Comparison of ENCODE assay signal across 8 cellular contexts in genomic region chr16:47143329-47143676, GRCh38. TPM values are rescaled to one million over a fixed set of nuclear protein-coding genes. Genes with fewer than 3 reads are reported as not detected.
DNase-seq lines count a peak whose midpoint lies in the region; ATAC-seq and TF ChIP-seq lines count a peak whose summit lies in the region.

No MANE protein-coding gene starts in this region.

- no peak for TF ChIP-seq EP300 in gastroesophageal sphincter (IDR thresholded peaks at IDR 0.05)
- no peak for TF ChIP-seq EP300 in ovary (IDR thresholded peaks at IDR 0.05)

- DNase-seq in ELR (ENCODE audit: low read depth) (peak; percentile 81), HuH-7.5 (ENCODE audit: low spot score) (peak; percentile 54), RWPE2 (ENCODE audit: low spot score) (peak; percentile 66), ovary (peak in 4 of 5 donors; percentile 15 to 56 (median 34)), vagina (ENCODE audit: extremely low spot score in 2 of 2) (no peak)
- peak; percentile 65 for DNase-seq in activated T-helper 9 cell treated with anti-CD3 and anti-CD28 coated beads, Interleukin-2, amount 50 U/mL, for 16 hours (ENCODE audit: low read depth)

- H3K4me1 ChIP-seq in RWPE2 (ENCODE audit: insufficient read depth, poor library complexity, severe bottlenecking) (peaks cover 32% of the 10 kb centered on the region), gastroesophageal sphincter (peaks cover 0 to 34% (median 8%) of the 10 kb centered on the region in 3 donors), ovary (ENCODE audit: insufficient read depth) (peaks cover 1% of the 10 kb centered on the region), vagina (peaks cover 14% of the 10 kb centered on the region)

- peak; percentile 84 for TF ChIP-seq CTCF in RWPE2 (IDR thresholded peaks at IDR 0.05; ENCODE audit: poor library complexity, severe bottlenecking)
- peak in 3 of 4 experiments; percentile 16 to 51 (median 27) for TF ChIP-seq CTCF in gastroesophageal sphincter (IDR thresholded peaks at IDR 0.05)
- TF ChIP-seq CTCF in ovary (IDR thresholded peaks at IDR 0.05), result no peak
- peak in 2 of 3 experiments; percentile 34 to 39 for TF ChIP-seq CTCF in vagina (IDR thresholded peaks at IDR 0.05)

- ATAC-seq in GM21723 (IDR thresholded peaks at IDR 0.05; ENCODE audit: unreplicated experiment), result peak; percentile 65
- ATAC-seq in RWPE2 (ENCODE audit: low read depth), result peak; percentile 58
- ATAC-seq in gastroesophageal sphincter, result peak; percentile 42

- no CpG with 5 or more reads among the region's 55 CpGs for WGBS in gastroesophageal sphincter (ENCODE audit: low coverage in 1 of 2), 2 donors
- whole genome bisulfite sequencing in ovary, 3 donors, result 0 to 1% (median 0%) methylated on average over 48 to 55 of the region's 55 CpGs

- H3K9me3 ChIP-seq in RWPE2 (ENCODE audit: severe bottlenecking), result no peaks in the 10 kb centered on the region
- no peaks in the 10 kb centered on the region for H3K9me3 ChIP-seq in gastroesophageal sphincter
- no peaks in the 10 kb centered on the region for H3K9me3 ChIP-seq in ovary
- no peaks in the 10 kb centered on the region for H3K9me3 ChIP-seq in vagina

- no peaks in the 10 kb centered on the region for H3K36me3 ChIP-seq in RWPE2 (ENCODE audit: low read depth)
- H3K36me3 ChIP-seq in gastroesophageal sphincter, result no peaks in the 10 kb centered on the region
- no peaks in the 10 kb centered on the region for H3K36me3 ChIP-seq in ovary
- no peaks in the 10 kb centered on the region for H3K36me3 ChIP-seq in vagina

- no peak for TF ChIP-seq POLR2A in gastroesophageal sphincter (IDR thresholded peaks at IDR 0.05)
- TF ChIP-seq POLR2A in ovary (IDR thresholded peaks at IDR 0.05), result no peak
- no peak for TF ChIP-seq POLR2A in vagina (IDR thresholded peaks at IDR 0.05)

- H3K4me3 ChIP-seq in RWPE2 (ENCODE audit: severe bottlenecking) (peak overlapping the region; percentile 95), gastroesophageal sphincter (peak overlapping the region; percentile 2 to 55), ovary (peak overlapping the region; percentile 41), vagina (peak overlapping the region; percentile 49 to 52)

- H3K27me3 ChIP-seq in RWPE2 (ENCODE audit: insufficient read depth, poor library complexity, severe bottlenecking) (no peaks in the 10 kb centered on the region), gastroesophageal sphincter (peaks cover 47% of the 10 kb centered on the region), ovary (no peaks in the 10 kb centered on the region), vagina (no peaks in the 10 kb centered on the region)

- intact Hi-C loops in ovary (cut with DNase I) (loop anchor here in 2 of 4 donors (2.0 to 10.0 kb wide), 4 partner anchors 31 to 1014 kb away; partner anchors contain the start of gene ABCC12 (in 2 of the 2)), vagina (cut with DNase I) (loop anchor here (5.0 kb wide), 1 partner anchor 1014 kb away; the partner anchor contains the start of gene ABCC12)

- peak overlapping the region; percentile 47 for H3K27ac ChIP-seq in RWPE2 (ENCODE audit: poor library complexity, severe bottlenecking)
- H3K27ac ChIP-seq in gastroesophageal sphincter, result peak overlapping the region in 2 of 4 donors; percentile 6 to 60
- no peak overlapping the region for H3K27ac ChIP-seq in ovary
- peak overlapping the region; percentile 48 for H3K27ac ChIP-seq in vagina

RNA-seq across cellular contexts. Expression of gene NETO2, which starts 0.4 kb away (rescaled TPM):
- 1 to 10 TPM in 2 of 4 donors, under 1 TPM in 2; 0.47 to 5.0 (median 1.1) TPM for total RNA-seq in gastroesophageal sphincter
- total RNA-seq in ovary, result 1 to 10 TPM in 4 of 7 donors, under 1 TPM in 3; 0.53 to 2.7 (median 1.5) TPM
- polyA plus RNA-seq in ovary, result 1 to 10 TPM; 2.2 to 6.3 TPM
- 2.7 TPM for total RNA-seq in vagina

Comparison
In these comparisons a context has a peak if more than half of its experiments do, and no peak if none do; other contexts are left out.
1. DNase-seq: peak in ELR (single experiment), HuH-7.5 (single experiment), RWPE2 (single experiment), activated T-helper 9 cell treated with anti-CD3 and anti-CD28 coated beads, Interleukin-2, amount 50 U/mL, for 16 hours (single experiment) and ovary (4 of 5); none in vagina (0 of 2).
2. H3K27ac ChIP-seq: peak in RWPE2 (single experiment) and vagina (single experiment); none in ovary (0 of 2).
3. H3K4me3 ChIP-seq: peak in every context shown above with its lines; median percentile 95 in RWPE2; 50 in vagina; 41 in ovary; 28 in gastroesophageal sphincter.
4. CTCF ChIP-seq: peak in RWPE2 (single experiment), gastroesophageal sphincter (3 of 4) and vagina (2 of 3); none in ovary (0 of 3).
5. Peak in every context shown above with its lines, with median percentiles within 50 percentile points of each other: ATAC-seq.